12 cellular contexts compared by ENCODE assay signal in genomic region chr1:198612471-198613265, GRCh38. TPM values are rescaled to one million over a fixed set of nuclear protein-coding genes. Genes with fewer than 3 reads are reported as not detected.
DNase-seq lines count a peak whose midpoint lies in the region; ATAC-seq and TF ChIP-seq lines count a peak whose summit lies in the region.
"Had no signal": no experiment of that assay in that cellular context is flagged by ENCODE, and none has a peak within 500 bp of the region (broad histone marks: within the 10 kb centered on the region; RNA-seq: fewer than 3 reads in every experiment).

No MANE protein-coding gene starts in this region.

- peak overlapping the region; percentile 29; the same call in 1 of the 2 replicates for H2AFZ ChIP-seq in Loucy (ENCODE audit: low read length)

- peaks cover 10% of the 10 kb centered on the region for H3K36me3 Mint-ChIP-seq in activated naive CD4-positive, alpha-beta T cell treated with anti-CD3 and anti-CD28 coated beads, Interleukin-2, amount 10 ng/mL, durations not matched to agents 7 days and 5 days
- no peaks in the 10 kb centered on the region for H3K36me3 Mint-ChIP-seq in dendritic cell treated with granulocyte-macrophage colony-stimulating factor and Interleukin-4, amounts not matched to agents 40 ng/mL and 50 ng/mL, for 4 days (ENCODE audit: low read depth)

- H3K4me1 Mint-ChIP-seq in activated naive CD4-positive, alpha-beta T cell treated with anti-CD3 and anti-CD28 coated beads, Interleukin-2, amount 10 ng/mL, durations not matched to agents 7 days and 5 days = peaks cover 77% of the 10 kb centered on the region
- H3K4me1 Mint-ChIP-seq in dendritic cell treated with granulocyte-macrophage colony-stimulating factor and Interleukin-4, amounts not matched to agents 40 ng/mL and 50 ng/mL, for 4 days (ENCODE audit: low read depth) = peaks cover 20% of the 10 kb centered on the region

- no peaks in the 10 kb centered on the region for H4K20me1 ChIP-seq in Loucy (ENCODE audit: insufficient read depth, low read length, poor library complexity, severe bottlenecking)

- H3K9me3 Mint-ChIP-seq in activated naive CD4-positive, alpha-beta T cell treated with anti-CD3 and anti-CD28 coated beads, Interleukin-2, amount 10 ng/mL, durations not matched to agents 7 days and 5 days = peaks cover 2% of the 10 kb centered on the region
- no peaks in the 10 kb centered on the region for H3K9me3 Mint-ChIP-seq in dendritic cell treated with granulocyte-macrophage colony-stimulating factor and Interleukin-4, amounts not matched to agents 40 ng/mL and 50 ng/mL, for 4 days

- H3K4me2 ChIP-seq in Loucy (ENCODE audit: low read depth, low read length, poor library complexity, severe bottlenecking) = peak overlapping the region; percentile 53

- intact Hi-C loops in dendritic cell treated with granulocyte-macrophage colony-stimulating factor and Interleukin-4, amounts not matched to agents 40 ng/mL and 50 ng/mL, for 4 days (cut with micrococcal nuclease) = no loop called here
- intact Hi-C loops in left ventricle myocardium superior (cut with micrococcal nuclease) = no loop called here

- peak overlapping the region; percentile 96 for H3K27ac Mint-ChIP-seq in activated naive CD4-positive, alpha-beta T cell treated with anti-CD3 and anti-CD28 coated beads, Interleukin-2, amount 10 ng/mL, durations not matched to agents 7 days and 5 days
- H3K27ac Mint-ChIP-seq in dendritic cell treated with granulocyte-macrophage colony-stimulating factor and Interleukin-4, amounts not matched to agents 40 ng/mL and 50 ng/mL, for 4 days = peak overlapping the region; percentile 63

- H3K9me3 ChIP-seq in Loucy (ENCODE audit: insufficient read depth, low read depth, low read length) = no peaks in the 10 kb centered on the region
- H3K9me3 ChIP-seq: ascending aorta, prostate gland had no signal

- H3K9ac ChIP-seq in Loucy (ENCODE audit: low read depth, low read length, poor library complexity, severe bottlenecking) = peak overlapping the region; percentile 31

- H3K27me3 ChIP-seq in Loucy (ENCODE audit: insufficient read depth, low read length, poor library complexity, severe bottlenecking) = no peaks in the 10 kb centered on the region
- H3K27me3 ChIP-seq: ascending aorta had no signal

- peaks cover 31% of the 10 kb centered on the region for H3K4me1 ChIP-seq in Loucy (ENCODE audit: insufficient read depth, low read length, poor library complexity, severe bottlenecking)
- H3K4me1 ChIP-seq: ascending aorta, prostate gland had no signal

- CTCF ChIA-PET in activated naive CD4-positive, alpha-beta T cell treated with anti-CD3 and anti-CD28 coated beads, Interleukin-2, amount 10 ng/mL, durations not matched to agents 7 days and 5 days (lab: Charles Lee) = interaction anchor here (1.2 kb wide), 1 partner anchor 90 kb away, joined by 3 read pairs; no protein-coding TSS in a partner anchor

- ATAC-seq in omental fat pad (ENCODE audit: low FRiP score) (no peak), left ventricle myocardium superior (no peak)

- H3K79me2 ChIP-seq in Loucy (ENCODE audit: insufficient read depth, low read length) = no peaks in the 10 kb centered on the region

- H3F3A ChIP-seq in Loucy (ENCODE audit: low read depth) = no peaks in the 10 kb centered on the region

- H3K9me2 ChIP-seq in Loucy (replicated peaks; ENCODE audit: low read depth, low read length) = no peaks in the 10 kb centered on the region

- H3K4me3 Mint-ChIP-seq in activated naive CD4-positive, alpha-beta T cell treated with anti-CD3 and anti-CD28 coated beads, Interleukin-2, amount 10 ng/mL, durations not matched to agents 7 days and 5 days = peak overlapping the region; percentile 78
- H3K4me3 Mint-ChIP-seq in dendritic cell treated with granulocyte-macrophage colony-stimulating factor and Interleukin-4, amounts not matched to agents 40 ng/mL and 50 ng/mL, for 4 days = peak overlapping the region; percentile 9

- no peaks in the 10 kb centered on the region for H3K36me3 ChIP-seq in Loucy (ENCODE audit: insufficient read depth, low read length)
- H3K36me3 ChIP-seq: ascending aorta, prostate gland had no signal

- H3K27me3 Mint-ChIP-seq in activated naive CD4-positive, alpha-beta T cell treated with anti-CD3 and anti-CD28 coated beads, Interleukin-2, amount 10 ng/mL, durations not matched to agents 7 days and 5 days = no peaks in the 10 kb centered on the region
- H3K27me3 Mint-ChIP-seq in dendritic cell treated with granulocyte-macrophage colony-stimulating factor and Interleukin-4, amounts not matched to agents 40 ng/mL and 50 ng/mL, for 4 days = no peaks in the 10 kb centered on the region

- DNase-seq in activated naive CD4-positive, alpha-beta T cell treated with anti-CD3 and anti-CD28 coated beads, Interleukin-2, amount 10 ng/mL, durations not matched to agents 7 days and 5 days = no peak
- no peak for DNase-seq in activated naive CD4-positive, alpha-beta T cell treated with anti-CD3 and anti-CD28 coated beads, Interleukin-2, amount 50 U/mL, for 16 hours
- DNase-seq in NCI-H748 (lab: John Stamatoyannopoulos, UW; ENCODE audit: unreplicated experiment) (no peak), GM20000 (ENCODE audit: low spot score) (no peak), omental fat pad (ENCODE audit: low spot score) (no peak), left ventricle myocardium superior (no peak)
- DNase-seq: left cardiac atrium, NCI-H1436 treated with DMSO at 0.1 percent for 48 hours had no signal

- no peak overlapping the region for H3K4me3 ChIP-seq in Loucy (ENCODE audit: low read length, poor library complexity, severe bottlenecking)
- H3K4me3 ChIP-seq: ascending aorta, prostate gland had no signal

- no peak for TF ChIP-seq CTCF in Loucy (conservative IDR thresholded peaks at IDR 0.05; ENCODE audit: low read length)
- TF ChIP-seq CTCF in GM20000 (IDR thresholded peaks at IDR 0.05; ENCODE audit: extremely low read depth, missing control alignments) = no peak
- no peak for TF ChIP-seq CTCF in omental fat pad (IDR thresholded peaks at IDR 0.05)

RNA-seq across cellular contexts. Expression of gene PTPRC, which starts 26.2 kb away (rescaled TPM):
- total RNA-seq in omental fat pad (100 to 1,000 TPM in 1 of 4 donors, 10 to 100 TPM in 3; 36.5 to 127 (median 67.1) TPM), left ventricle myocardium superior (6.9 TPM)
